1 cellular context compared by ENCODE assay signal in the genomic region with DNA sequence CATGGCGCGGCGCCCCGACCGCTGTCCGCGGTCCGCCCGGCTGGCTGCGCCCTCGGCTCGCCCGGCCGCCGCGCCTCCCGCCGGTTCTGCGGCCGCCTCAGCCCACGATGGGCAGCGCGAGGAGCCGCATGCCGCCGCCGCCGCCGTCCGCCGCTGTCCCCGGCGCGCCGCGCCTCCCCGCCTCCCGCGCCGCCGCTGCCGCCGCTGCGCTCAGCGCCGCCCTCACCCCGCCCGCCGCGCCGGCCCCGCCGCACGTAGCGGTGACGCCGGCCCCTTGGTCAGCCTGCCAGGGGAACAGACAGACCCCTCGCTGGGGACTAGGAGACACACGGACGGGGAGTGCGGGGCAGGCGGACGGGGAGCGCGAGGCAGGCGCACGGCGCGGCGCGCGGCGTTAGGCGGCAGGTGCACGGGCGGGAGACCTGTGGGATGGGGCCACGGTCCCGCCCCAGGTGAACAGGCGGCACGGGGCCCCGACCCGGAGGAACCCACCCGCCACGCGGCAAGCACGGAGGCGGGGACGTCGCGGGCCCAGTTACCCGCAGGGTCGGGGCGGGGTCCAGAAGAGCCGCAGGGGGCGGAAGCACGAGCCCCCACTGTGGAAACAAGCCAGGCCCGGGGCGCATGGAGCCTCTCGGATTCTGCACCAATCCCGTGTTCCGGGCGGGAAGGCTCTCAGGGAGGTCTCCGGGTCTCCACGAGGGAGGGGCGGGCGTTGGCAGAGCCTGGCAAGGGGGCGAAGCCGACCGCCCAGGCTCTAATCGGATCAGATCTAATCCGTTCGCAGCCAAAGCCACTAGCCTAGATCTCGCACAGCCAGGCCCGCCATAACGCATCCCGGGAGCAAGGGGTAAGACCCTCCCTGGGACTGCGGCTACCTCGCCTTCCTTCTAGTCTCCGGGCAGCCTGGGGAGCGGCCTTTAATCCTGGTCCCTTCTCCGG.
TF ChIP-seq lines count a peak whose summit lies in the region.

A gene with protein sequence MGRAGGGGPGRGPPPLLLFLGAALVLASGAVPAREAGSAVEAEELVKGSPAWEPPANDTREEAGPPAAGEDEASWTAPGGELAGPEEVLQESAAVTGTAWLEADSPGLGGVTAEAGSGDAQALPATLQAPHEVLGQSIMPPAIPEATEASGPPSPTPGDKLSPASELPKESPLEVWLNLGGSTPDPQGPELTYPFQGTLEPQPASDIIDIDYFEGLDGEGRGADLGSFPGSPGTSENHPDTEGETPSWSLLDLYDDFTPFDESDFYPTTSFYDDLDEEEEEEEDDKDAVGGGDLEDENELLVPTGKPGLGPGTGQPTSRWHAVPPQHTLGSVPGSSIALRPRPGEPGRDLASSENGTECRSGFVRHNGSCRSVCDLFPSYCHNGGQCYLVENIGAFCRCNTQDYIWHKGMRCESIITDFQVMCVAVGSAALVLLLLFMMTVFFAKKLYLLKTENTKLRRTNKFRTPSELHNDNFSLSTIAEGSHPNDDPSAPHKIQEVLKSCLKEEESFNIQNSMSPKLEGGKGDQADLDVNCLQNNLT (minus strand): TSS at position 175 of the 942 bp plus-strand sequence. CDS start 172 bp downstream, at position 3.

TF ChIP-seq in endothelial cell of umbilical vein, 7 proteins besides CTCF, POLR2A, EP300 and RAD21:
- TF ChIP-seq MAX (IDR thresholded peaks at IDR 0.05; ENCODE audit: insufficient read depth, insufficient read length) = no peak
- peak; percentile 88 for TF ChIP-seq EZH2 (IDR thresholded peaks at IDR 0.05; ENCODE audit: borderline replicate concordance, low read depth, low read length, severe bottlenecking)
